8 cellular contexts compared by ENCODE assay signal in the genomic region with DNA sequence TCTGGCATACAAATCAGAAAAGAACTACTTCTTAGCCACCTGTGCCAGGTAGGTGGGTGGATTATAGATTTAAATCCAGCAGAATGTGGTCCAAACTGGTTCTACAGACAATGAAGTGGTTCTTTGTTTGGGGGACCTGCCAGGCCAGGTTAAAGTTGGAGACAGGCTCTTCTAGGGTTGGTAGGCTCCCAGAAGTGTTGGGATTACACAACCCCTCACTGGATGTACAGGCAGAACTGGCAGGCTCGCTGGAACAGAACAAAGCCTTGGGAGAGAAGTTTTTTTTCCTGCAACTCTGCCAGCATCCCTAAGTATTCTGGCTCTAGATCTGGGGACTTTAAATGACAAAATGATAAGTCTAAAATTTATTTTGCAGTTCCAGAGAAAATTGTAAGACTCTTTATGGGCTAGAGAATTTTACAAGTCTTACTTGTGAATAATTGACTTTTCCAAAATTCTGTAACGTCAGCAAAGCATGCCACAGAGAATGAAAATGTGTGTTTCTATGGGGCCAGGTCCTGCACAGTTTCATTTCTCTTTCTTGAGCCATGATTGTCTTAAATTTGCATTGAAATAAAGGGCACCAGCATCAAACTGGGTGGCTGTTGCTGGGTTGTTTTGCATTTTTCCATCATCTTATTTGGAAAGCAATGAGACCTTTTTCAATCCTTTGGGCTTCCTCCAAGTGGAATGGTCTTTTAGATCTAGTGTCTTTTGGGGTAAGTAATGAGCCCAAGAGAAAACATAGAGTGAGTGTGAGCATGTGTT. TPM values are rescaled to one million over a fixed set of nuclear protein-coding genes. Genes with fewer than 3 reads are reported as not detected.
DNase-seq lines count a peak whose midpoint lies in the region; ATAC-seq and TF ChIP-seq lines count a peak whose summit lies in the region.

No MANE protein-coding gene starts in this region.

- peak; percentile 33 for DNase-seq in MCF 10A (ENCODE audit: unreplicated experiment)
- peak; percentile 35 for DNase-seq in putamen (ENCODE audit: low spot score)
- DNase-seq in activated T-helper 1 cell treated with anti-CD3 and anti-CD28 coated beads, Interleukin-12 subunit alpha, Interleukin-12 subunit beta, Interleukin-2, Interleukin-4 antibody, amounts not matched to agents 30 ng/mL and 10 ng/mL and 1 ng/mL, durations not matched to agents 14 hours and 24 hours and 36 hours (ENCODE audit: low spot score) = no peak
- no peak for DNase-seq in effector memory CD4-positive, alpha-beta T cell
- no peak for DNase-seq in SJCRH30
- DNase-seq in HAP-1 (ENCODE audit: low spot score in 2 of 2) = no peak

- TF ChIP-seq CTCF in MCF 10A (IDR thresholded peaks at IDR 0.05; ENCODE audit: unreplicated experiment) = no peak

- no peaks in the 10 kb centered on the region for H3K36me3 ChIP-seq in effector memory CD4-positive, alpha-beta T cell (ENCODE audit: control insufficient read depth, insufficient read depth, low read length)
- H3K36me3 ChIP-seq in SJCRH30 = no peaks in the 10 kb centered on the region
- H3K36me3 ChIP-seq in HAP-1 (replicated peaks) = no peaks in the 10 kb centered on the region

- POLR2A ChIA-PET in MCF 10A (lab: Yijun Ruan, JAX) = no interaction called here

- no peak overlapping the region for H3K4me3 ChIP-seq in effector memory CD4-positive, alpha-beta T cell (ENCODE audit: insufficient read depth, low read depth, low read length, poor library complexity, severe bottlenecking)
- H3K4me3 ChIP-seq in SJCRH30 (no peak overlapping the region), HAP-1 (no peak overlapping the region)

- H3K4me3 Mint-ChIP-seq in MCF 10A (ENCODE audit: unreplicated experiment) = no peak overlapping the region
- H3K4me3 Mint-ChIP-seq in activated T-helper 1 cell treated with anti-CD3 and anti-CD28 coated beads, Interleukin-12 subunit alpha, Interleukin-12 subunit beta, Interleukin-2, Interleukin-4 antibody, amounts not matched to agents 30 ng/mL and 10 ng/mL and 1 ng/mL, durations not matched to agents 14 hours and 24 hours and 36 hours = no peak overlapping the region

- ATAC-seq in GM18873 (IDR thresholded peaks at IDR 0.05; ENCODE audit: low FRiP score, unreplicated experiment) (peak; percentile 69), HG02943 (IDR thresholded peaks at IDR 0.05; ENCODE audit: low read depth, unreplicated experiment) (peak; percentile 63)

- H3K27me3 Mint-ChIP-seq in MCF 10A (ENCODE audit: insufficient read depth, unreplicated experiment) = no peaks in the 10 kb centered on the region
- H3K27me3 Mint-ChIP-seq in activated T-helper 1 cell treated with anti-CD3 and anti-CD28 coated beads, Interleukin-12 subunit alpha, Interleukin-12 subunit beta, Interleukin-2, Interleukin-4 antibody, amounts not matched to agents 30 ng/mL and 10 ng/mL and 1 ng/mL, durations not matched to agents 14 hours and 24 hours and 36 hours (ENCODE audit: insufficient read depth) = peaks cover 3% of the 10 kb centered on the region

- H3K4me1 Mint-ChIP-seq in MCF 10A (ENCODE audit: insufficient read depth, unreplicated experiment) = peaks cover 6% of the 10 kb centered on the region
- no peaks in the 10 kb centered on the region for H3K4me1 Mint-ChIP-seq in activated T-helper 1 cell treated with anti-CD3 and anti-CD28 coated beads, Interleukin-12 subunit alpha, Interleukin-12 subunit beta, Interleukin-2, Interleukin-4 antibody, amounts not matched to agents 30 ng/mL and 10 ng/mL and 1 ng/mL, durations not matched to agents 14 hours and 24 hours and 36 hours (ENCODE audit: low read depth)

- no TSS peak for BruUV-seq in MCF 10A (replicated peaks; lab: Mats Ljungman, UMichigan)

- H3K27ac ChIP-seq in effector memory CD4-positive, alpha-beta T cell (ENCODE audit: insufficient read depth, low read length, poor library complexity, severe bottlenecking) = no peak overlapping the region
- H3K27ac ChIP-seq in SJCRH30 = no peak overlapping the region

- CTCF ChIA-PET in MCF 10A (lab: Yijun Ruan, JAX) = no interaction called here

- intact Hi-C loops in MCF 10A (cut with micrococcal nuclease) = no loop called here
- intact Hi-C loops in activated T-helper 1 cell treated with anti-CD3 and anti-CD28 coated beads, Interleukin-12 subunit alpha, Interleukin-12 subunit beta, Interleukin-2, Interleukin-4 antibody, amounts not matched to agents 30 ng/mL and 10 ng/mL and 1 ng/mL, durations not matched to agents 14 hours and 24 hours and 36 hours (cut with micrococcal nuclease) = loop anchor here (10.0 kb wide), 1 partner anchor 865 kb away; no protein-coding TSS in a partner anchor

- H3K9me3 ChIP-seq in effector memory CD4-positive, alpha-beta T cell (ENCODE audit: control insufficient read depth, low read length) = no peaks in the 10 kb centered on the region
- H3K9me3 ChIP-seq in SJCRH30 (replicated peaks) (peaks cover 11% of the 10 kb centered on the region), HAP-1 (peaks cover 20% of the 10 kb centered on the region)

- no peaks in the 10 kb centered on the region for H3K36me3 Mint-ChIP-seq in MCF 10A (ENCODE audit: insufficient read depth, unreplicated experiment)
- no peaks in the 10 kb centered on the region for H3K36me3 Mint-ChIP-seq in activated T-helper 1 cell treated with anti-CD3 and anti-CD28 coated beads, Interleukin-12 subunit alpha, Interleukin-12 subunit beta, Interleukin-2, Interleukin-4 antibody, amounts not matched to agents 30 ng/mL and 10 ng/mL and 1 ng/mL, durations not matched to agents 14 hours and 24 hours and 36 hours (ENCODE audit: low read depth)

- H3K27ac Mint-ChIP-seq in MCF 10A (ENCODE audit: low read depth, unreplicated experiment) = no peak overlapping the region
- H3K27ac Mint-ChIP-seq in activated T-helper 1 cell treated with anti-CD3 and anti-CD28 coated beads, Interleukin-12 subunit alpha, Interleukin-12 subunit beta, Interleukin-2, Interleukin-4 antibody, amounts not matched to agents 30 ng/mL and 10 ng/mL and 1 ng/mL, durations not matched to agents 14 hours and 24 hours and 36 hours = no peak overlapping the region

- in situ Hi-C loops in HAP-1 (cut with MboI; ENCODE audit: low sequenced_read_pairs) = no loop called here

- no peaks in the 10 kb centered on the region for H3K4me1 ChIP-seq in effector memory CD4-positive, alpha-beta T cell (ENCODE audit: control insufficient read depth, insufficient read depth, low read length, poor library complexity, severe bottlenecking)
- no peaks in the 10 kb centered on the region for H3K4me1 ChIP-seq in SJCRH30
- peaks cover 32% of the 10 kb centered on the region for H3K4me1 ChIP-seq in HAP-1

- peaks cover 8% of the 10 kb centered on the region for H3K9me3 Mint-ChIP-seq in MCF 10A (ENCODE audit: unreplicated experiment)
- peaks cover 22% of the 10 kb centered on the region for H3K9me3 Mint-ChIP-seq in activated T-helper 1 cell treated with anti-CD3 and anti-CD28 coated beads, Interleukin-12 subunit alpha, Interleukin-12 subunit beta, Interleukin-2, Interleukin-4 antibody, amounts not matched to agents 30 ng/mL and 10 ng/mL and 1 ng/mL, durations not matched to agents 14 hours and 24 hours and 36 hours

- no peaks in the 10 kb centered on the region for H3K27me3 ChIP-seq in effector memory CD4-positive, alpha-beta T cell (replicated peaks; ENCODE audit: control insufficient read depth, insufficient read depth, low read length, poor library complexity, severe bottlenecking)
- H3K27me3 ChIP-seq in SJCRH30 (no peaks in the 10 kb centered on the region), HAP-1 (ENCODE audit: low read depth) (no peaks in the 10 kb centered on the region)

RNA-seq across cellular contexts. Expression of gene ATL2, which starts 32.2 kb away (rescaled TPM):
- total RNA-seq in MCF 10A (2022) = 54.2 and 61.3 TPM in 2 replicates
- 62.1 and 72.5 TPM in 2 replicates for total RNA-seq in activated T-helper 1 cell treated with anti-CD3 and anti-CD28 coated beads, Interleukin-12 subunit alpha, Interleukin-12 subunit beta, Interleukin-2, Interleukin-4 antibody, amounts not matched to agents 30 ng/mL and 10 ng/mL and 1 ng/mL, durations not matched to agents 14 hours and 24 hours and 36 hours
- 107 and 108 TPM in 2 replicates for total RNA-seq in SJCRH30 (2014; rRNA removed; shearing (Covaris generic))

Comparison
In these comparisons a context has a peak if more than half of its experiments do, and no peak if none do; other contexts are left out.
1. DNase-seq: peak in MCF 10A (single experiment) and putamen (single experiment); none in activated T-helper 1 cell treated with anti-CD3 and anti-CD28 coated beads, Interleukin-12 subunit alpha, Interleukin-12 subunit beta, Interleukin-2, Interleukin-4 antibody, amounts not matched to agents 30 ng/mL and 10 ng/mL and 1 ng/mL, durations not matched to agents 14 hours and 24 hours and 36 hours (single experiment), effector memory CD4-positive, alpha-beta T cell (0 of 3), SJCRH30 (0 of 2) and HAP-1 (0 of 2).